ENCODE assay signal across 8 cellular contexts in genomic region chr15:85233791-85234325, GRCh38.
DNase-seq lines count a peak whose midpoint lies in the region; ATAC-seq, FAIRE-seq and TF ChIP-seq lines count a peak whose summit lies in the region.
"Not testable (repeated sequence)": the region's sequence is repeated elsewhere in the genome, so short reads cannot be mapped to it uniquely, and the experiment has no call there.

No MANE protein-coding gene starts in this region.

- peak overlapping the region; percentile 38 to 59 (median 52); a peak in 13 of 22 replicates for H3K4me2 ChIP-seq in BLaER1 treated with 17β-estradiol and CSF1 and Interleukin-3, amounts not matched to agents 10 nM and 100 nM
- peak overlapping the region; percentile 12; the same call in 1 of the 2 replicates for H3K4me2 ChIP-seq in HepG2 (ENCODE audit: low read depth, low read length)

- DNase-seq in breast epithelium (ENCODE audit: low spot score in 2 of 2); HepG2 (ENCODE audit: low spot score); tibial nerve (ENCODE audit: low spot score in 2 of 2): not testable (repeated sequence)
- peak; percentile 35 for DNase-seq in posterior vena cava (ENCODE audit: low spot score)

- not testable (repeated sequence) for H3K4me1 ChIP-seq in BLaER1 treated with 17β-estradiol and CSF1 and Interleukin-3, amounts not matched to agents 10 nM and 100 nM; HUES64 (ENCODE audit: insufficient read depth, low read length); breast epithelium; gastroesophageal sphincter; HepG2 (ENCODE audit: insufficient read depth, low read length); tibial nerve

- POLR2A ChIA-PET in HepG2 (lab: Yijun Ruan, JAX): not testable (repeated sequence)

- not testable (repeated sequence) for FAIRE-seq in HepG2 (lab: Jason Lieb, UNC)

- not testable (repeated sequence) for BruUV-seq in HepG2 (replicated peaks; lab: Mats Ljungman, UMichigan)

- not testable (repeated sequence) for H2AFZ ChIP-seq in HepG2 (ENCODE audit: low read length)

- not testable (repeated sequence) for TF ChIP-seq RAD21 in HepG2 (CRISPR knock-in tag; IDR thresholded peaks at IDR 0.05)

- H4K20me1 ChIP-seq in BLaER1 treated with 17β-estradiol and CSF1 and Interleukin-3, amounts not matched to agents 10 nM and 100 nM; HepG2 (ENCODE audit: insufficient read depth, low read length): not testable (repeated sequence)

- not testable (repeated sequence) for TF ChIP-seq CTCF in WI38 (IDR thresholded peaks at IDR 0.05; ENCODE audit: low read depth, low read length); breast epithelium (IDR thresholded peaks at IDR 0.05); gastroesophageal sphincter (IDR thresholded peaks at IDR 0.05); HepG2 (CRISPR knock-in tag; IDR thresholded peaks at IDR 0.05); tibial nerve (IDR thresholded peaks at IDR 0.05)

- not testable (repeated sequence) for ATAC-seq in gastroesophageal sphincter, HepG2

- H3K79me2 ChIP-seq in HepG2 (ENCODE audit: insufficient read depth, low read length): not testable (repeated sequence)

- in situ Hi-C loops in HepG2 (cut with HindIII; ENCODE audit: extremely low pct_ligation_motif_present, low pct_unique_long_range_greater_than_20kb): not testable (repeated sequence)

- not testable (repeated sequence) for TF ChIP-seq POLR2A in breast epithelium (IDR thresholded peaks at IDR 0.05); gastroesophageal sphincter (IDR thresholded peaks at IDR 0.05); HepG2 (IDR thresholded peaks at IDR 0.05; ENCODE audit: insufficient read depth in 1 of 2, low read depth in 2 of 2, low read length in 2 of 2); tibial nerve (IDR thresholded peaks at IDR 0.05)

- H3K9me3 ChIP-seq in BLaER1 treated with 17β-estradiol and CSF1 and Interleukin-3, amounts not matched to agents 10 nM and 100 nM (replicated peaks in 1 of 11); HUES64 (ENCODE audit: insufficient read depth, low read depth, low read length); breast epithelium; gastroesophageal sphincter; HepG2 (ENCODE audit: low read length); tibial nerve: not testable (repeated sequence)

- not testable (repeated sequence) for H3K36me3 ChIP-seq in BLaER1 treated with 17β-estradiol and CSF1 and Interleukin-3, amounts not matched to agents 10 nM and 100 nM; HUES64 (ENCODE audit: insufficient read depth, low read length); breast epithelium; gastroesophageal sphincter; HepG2 (replicated peaks in 1 of 2; ENCODE audit: control insufficient read depth in 1 of 2, insufficient read depth in 2 of 2, low read length in 2 of 2); tibial nerve

- peak overlapping the region in 6 of 11 experiments; percentile 28 to 70 (median 52); a peak in 7 of 22 replicates for H3K9ac ChIP-seq in BLaER1 treated with 17β-estradiol and CSF1 and Interleukin-3, amounts not matched to agents 10 nM and 100 nM
- not testable (repeated sequence) for H3K9ac ChIP-seq in HUES64 (ENCODE audit: low read depth, low read length); HepG2 (ENCODE audit: insufficient read depth, low read depth, low read length)

- peak overlapping the region; percentile 48 to 68 (median 59) for H3K4me3 ChIP-seq in BLaER1 treated with 17β-estradiol and CSF1 and Interleukin-3, amounts not matched to agents 10 nM and 100 nM
- H3K4me3 ChIP-seq in HUES64 (ENCODE audit: low read length) (peak overlapping the region; percentile 33; the same call in 1 of the 2 replicates), WI38 (ENCODE audit: low read depth, low read length) (peak overlapping the region; percentile 50), breast epithelium (peak overlapping the region; percentile 26 to 71 (median 52)), gastroesophageal sphincter (peak overlapping the region; percentile 54 to 82), HepG2 (replicated peaks in 1 of 3; ENCODE audit: insufficient read depth in 1 of 3, low read depth in 2 of 3, low read length in 3 of 3) (peak overlapping the region in 2 of 3 experiments; percentile 47 to 59; a peak in 4 of 6 replicates), tibial nerve (peak overlapping the region in 3 of 4 donors; percentile 22 to 54 (median 33))

- not testable (repeated sequence) for H3K27me3 ChIP-seq in BLaER1 treated with 17β-estradiol and CSF1 and Interleukin-3, amounts not matched to agents 10 nM and 100 nM; HUES64 (ENCODE audit: insufficient read depth, low read length); breast epithelium; gastroesophageal sphincter; HepG2 (ENCODE audit: control insufficient read depth in 1 of 2, insufficient read depth in 2 of 2, low read length in 2 of 2); tibial nerve

- CTCF ChIA-PET in HepG2 (lab: Yijun Ruan, JAX; ENCODE audit: low intra/inter-chr PET ratio, low total read pairs): not testable (repeated sequence)

- not testable (repeated sequence) for H3K27ac ChIP-seq in BLaER1 treated with 17β-estradiol and CSF1 and Interleukin-3, amounts not matched to agents 10 nM and 100 nM; HUES64 (ENCODE audit: low read depth, low read length); breast epithelium; HepG2 (ENCODE audit: extremely low read length, insufficient read depth, low read length); tibial nerve
- peak overlapping the region in 3 of 4 donors; percentile 61 to 79 (median 69) for H3K27ac ChIP-seq in gastroesophageal sphincter

- TF ChIP-seq EP300 in gastroesophageal sphincter (IDR thresholded peaks at IDR 0.05); HepG2 (IDR thresholded peaks at IDR 0.05; ENCODE audit: low read depth in 2 of 2, low read length in 2 of 2); HepG2 (CRISPR knock-in tag; IDR thresholded peaks at IDR 0.05; ENCODE audit: borderline replicate concordance); tibial nerve (IDR thresholded peaks at IDR 0.05): not testable (repeated sequence)

- intact Hi-C loops in breast epithelium (cut with DNase I; ENCODE audit: low total_unique reads); HepG2 (cut with micrococcal nuclease; ENCODE audit: unreplicated experiment); posterior vena cava (cut with DNase I): not testable (repeated sequence)

- 0% methylated on average over 20 of the region's 62 CpGs for WGBS in HUES64
- 20% methylated on average over 1 of the region's 62 CpGs; no CpG with 5 or more reads in 1 of the 2 donors for WGBS in gastroesophageal sphincter (ENCODE audit: low coverage in 1 of 2), 2 donors
- WGBS in HepG2 (ENCODE audit: low lambda C conversion rate): 0% methylated on average over 8 of the region's 62 CpGs
- WGBS in tibial nerve, 2 donors: 1 to 2% methylated on average over 22 of the region's 62 CpGs

TF ChIP-seq in HepG2, 621 proteins besides CTCF, POLR2A, EP300 and RAD21:
- TF ChIP-seq ZNF777 (CRISPR knock-in tag; IDR thresholded peaks at IDR 0.05): peak; percentile 81
